In the genomic region with DNA sequence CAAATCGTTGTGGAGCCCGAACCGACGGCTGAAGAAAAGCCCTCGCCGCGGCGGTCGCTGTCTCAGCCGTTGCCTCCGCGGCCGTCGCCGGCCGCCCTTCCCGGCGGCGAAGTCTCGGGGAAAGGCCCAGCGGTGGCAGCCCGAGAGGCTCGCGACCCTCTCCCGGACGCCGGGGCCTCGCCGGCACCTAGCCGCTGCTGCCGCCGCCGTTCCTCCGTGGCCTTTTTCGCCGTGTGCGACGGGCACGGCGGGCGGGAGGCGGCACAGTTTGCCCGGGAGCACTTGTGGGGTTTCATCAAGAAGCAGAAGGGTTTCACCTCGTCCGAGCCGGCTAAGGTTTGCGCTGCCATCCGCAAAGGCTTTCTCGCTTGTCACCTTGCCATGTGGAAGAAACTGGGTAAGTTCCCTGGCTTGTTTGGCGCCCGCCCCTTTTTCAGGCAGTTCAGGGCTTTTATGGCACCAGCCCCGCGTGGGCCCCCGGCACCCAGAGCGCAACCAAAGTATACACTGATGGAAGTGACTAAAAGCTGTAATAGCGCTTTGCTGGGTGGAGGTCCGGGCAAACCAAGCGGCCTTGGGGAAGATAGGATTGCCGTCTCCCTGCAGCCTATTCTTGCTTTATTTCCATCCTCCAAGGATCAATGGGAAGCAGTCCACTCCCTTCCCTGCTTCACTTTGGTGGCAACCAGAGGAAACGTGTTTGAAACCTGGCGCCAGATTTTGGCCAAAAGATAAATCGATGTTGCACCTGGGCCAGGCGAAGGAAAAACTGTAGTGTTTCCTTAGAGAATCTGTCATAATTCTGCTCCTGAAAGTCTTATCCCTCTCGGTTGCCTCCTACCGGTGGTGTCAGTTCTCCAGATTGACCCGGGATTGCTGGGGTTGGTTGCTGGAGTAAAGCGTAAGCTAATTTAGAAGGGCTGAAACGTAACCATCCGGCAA, we compare ENCODE assay signal across 8 cellular contexts. TPM values are rescaled to one million over a fixed set of nuclear protein-coding genes. Genes with fewer than 3 reads are reported as not detected.
DNase-seq lines count a peak whose midpoint lies in the region; TF ChIP-seq lines count a peak whose summit lies in the region.

No MANE protein-coding gene starts in this region.

- H4K20me1 ChIP-seq in DOHH2 (ENCODE audit: control insufficient read depth, insufficient read depth, low read depth, low read length) (peaks cover 17% of the 10 kb centered on the region), osteoblast (ENCODE audit: insufficient read depth, low read length) (peaks cover 21% of the 10 kb centered on the region)

- peaks cover 57% of the 10 kb centered on the region for H3K79me2 ChIP-seq in DOHH2 (ENCODE audit: control insufficient read depth, low read length)
- peaks cover 52% of the 10 kb centered on the region for H3K79me2 ChIP-seq in osteoblast (ENCODE audit: insufficient read depth, low read length)

- H3K4me3 ChIP-seq in DOHH2 (ENCODE audit: low read length) (peak overlapping the region; percentile 85), H7 (ENCODE audit: insufficient read depth, low read depth, low read length) (peak overlapping the region; percentile 94), MG63 (peak overlapping the region; percentile 87), SK-N-MC (peak overlapping the region; percentile 91), osteoblast (ENCODE audit: insufficient read depth, low read length) (peak overlapping the region; percentile 96), thyroid gland (replicated peaks in 1 of 3) (peak overlapping the region; percentile 56 to 92 (median 89))

- H3K9ac ChIP-seq in SK-N-MC (ENCODE audit: insufficient read length), result peak overlapping the region; percentile 91

- H3K27me3 ChIP-seq in DOHH2 (ENCODE audit: control insufficient read depth, low read length) (no peaks in the 10 kb centered on the region), H7 (ENCODE audit: control insufficient read depth, insufficient read depth, low read length) (no peaks in the 10 kb centered on the region), MG63 (no peaks in the 10 kb centered on the region), osteoblast (ENCODE audit: insufficient read depth, low read length) (no peaks in the 10 kb centered on the region), thyroid gland (no peaks in the 10 kb centered on the region)

- H3K27me3 Mint-ChIP-seq in activated naive CD4-positive, alpha-beta T cell treated with anti-CD3 and anti-CD28 coated beads, Interleukin-2, amount 50 U/mL, for 24 hours, result no peaks in the 10 kb centered on the region

- WGBS in thyroid gland, 2 donors, result 0 to 2% methylated on average over 18 to 25 of the region's 69 CpGs

- H3K4me1 Mint-ChIP-seq in activated naive CD4-positive, alpha-beta T cell treated with anti-CD3 and anti-CD28 coated beads, Interleukin-2, amount 50 U/mL, for 24 hours, result peaks cover 33% of the 10 kb centered on the region

- H3K36me3 Mint-ChIP-seq in activated naive CD4-positive, alpha-beta T cell treated with anti-CD3 and anti-CD28 coated beads, Interleukin-2, amount 50 U/mL, for 24 hours, result no peaks in the 10 kb centered on the region

- H3F3A ChIP-seq in DOHH2 (ENCODE audit: control insufficient read depth, insufficient read depth), result peaks cover 7% of the 10 kb centered on the region

- H3K36me3 ChIP-seq in DOHH2 (ENCODE audit: control insufficient read depth, low read length), result peaks cover 4% of the 10 kb centered on the region; the same call in 1 of the 2 replicates
- H3K36me3 ChIP-seq in H7 (replicated peaks; ENCODE audit: control insufficient read depth, insufficient read depth, low read length), result no peaks in the 10 kb centered on the region
- H3K36me3 ChIP-seq in MG63, result no peaks in the 10 kb centered on the region
- no peaks in the 10 kb centered on the region for H3K36me3 ChIP-seq in SK-N-MC (ENCODE audit: insufficient read depth, low read length)
- no peaks in the 10 kb centered on the region for H3K36me3 ChIP-seq in osteoblast (ENCODE audit: insufficient read depth, low read length)
- H3K36me3 ChIP-seq in thyroid gland, result no peaks in the 10 kb centered on the region

- peaks cover 25% of the 10 kb centered on the region for H3K4me1 ChIP-seq in DOHH2 (ENCODE audit: control insufficient read depth, low read length)
- H3K4me1 ChIP-seq in osteoblast (ENCODE audit: insufficient read depth, low read length), result peaks cover 28% of the 10 kb centered on the region
- peaks cover 12 to 13% of the 10 kb centered on the region in 2 donors for H3K4me1 ChIP-seq in thyroid gland

- DNase-seq in H7, result peak; percentile 84
- DNase-seq in MG63, result peak; percentile 80
- peak; percentile 76 for DNase-seq in SK-N-MC (ENCODE audit: low read depth, low spot score)
- peak; percentile 84 for DNase-seq in glomerular visceral epithelial cell (ENCODE audit: extremely low spot score)
- DNase-seq in osteoblast (ENCODE audit: insufficient read length, low spot score, missing footprints), result peak; percentile 96
- peak; percentile 72 to 80 for DNase-seq in thyroid gland

- H3K4me2 ChIP-seq in DOHH2 (ENCODE audit: low read length), result peak overlapping the region; percentile 78
- H3K4me2 ChIP-seq in osteoblast (ENCODE audit: insufficient read depth, low read length), result peak overlapping the region; percentile 88

- H3K9me3 Mint-ChIP-seq in activated naive CD4-positive, alpha-beta T cell treated with anti-CD3 and anti-CD28 coated beads, Interleukin-2, amount 50 U/mL, for 24 hours, result no peaks in the 10 kb centered on the region

- H3K9me3 ChIP-seq in DOHH2 (ENCODE audit: control insufficient read depth, insufficient read depth, low read length), result no peaks in the 10 kb centered on the region
- H3K9me3 ChIP-seq in MG63, result no peaks in the 10 kb centered on the region
- H3K9me3 ChIP-seq in SK-N-MC (ENCODE audit: low read depth, low read length), result no peaks in the 10 kb centered on the region
- no peaks in the 10 kb centered on the region for H3K9me3 ChIP-seq in osteoblast (ENCODE audit: low read depth, low read length)
- H3K9me3 ChIP-seq in thyroid gland, result no peaks in the 10 kb centered on the region

- intact Hi-C loops in thyroid gland (cut with DNase I), result no loop called here

- TF ChIP-seq POLR2A in thyroid gland (IDR thresholded peaks at IDR 0.05), result peak in 1 of 2 donors; percentile 39

- peak overlapping the region; percentile 81 for H2AFZ ChIP-seq in osteoblast (ENCODE audit: low read length)

- peak overlapping the region; percentile 66 for H3K27ac Mint-ChIP-seq in activated naive CD4-positive, alpha-beta T cell treated with anti-CD3 and anti-CD28 coated beads, Interleukin-2, amount 50 U/mL, for 24 hours

- TF ChIP-seq CTCF in DOHH2 (IDR thresholded peaks at IDR 0.05; ENCODE audit: low read depth, low read length, poor library complexity, severe bottlenecking) (peak; percentile 79), osteoblast (IDR thresholded peaks at IDR 0.05; ENCODE audit: extremely low read depth, low read depth, low read length) (peak; percentile 88), thyroid gland (IDR thresholded peaks at IDR 0.05) (peak in 5 of 6 experiments; percentile 17 to 76 (median 62))

- no peaks in the 10 kb centered on the region for H3K9me2 ChIP-seq in DOHH2 (replicated peaks; ENCODE audit: control insufficient read depth, low read length)

- peak overlapping the region; percentile 75 for H3K27ac ChIP-seq in DOHH2 (ENCODE audit: low read depth, low read length)
- peak overlapping the region; percentile 90 for H3K27ac ChIP-seq in SK-N-MC
- peak overlapping the region; percentile 82 for H3K27ac ChIP-seq in osteoblast (ENCODE audit: low read depth, low read length)
- H3K27ac ChIP-seq in thyroid gland, result peak overlapping the region; percentile 92 to 99 (median 94)

- H3K4me3 Mint-ChIP-seq in activated naive CD4-positive, alpha-beta T cell treated with anti-CD3 and anti-CD28 coated beads, Interleukin-2, amount 50 U/mL, for 24 hours, result peak overlapping the region; percentile 98

RNA-seq across cellular contexts. Expression of a gene that starts 0.8 kb away (rescaled TPM):
- total RNA-seq in H7 (2014; rRNA removed; shearing (Covaris generic)), result 9.6 and 13.9 TPM in 2 replicates
- 12.4 and 26.6 TPM in 2 replicates for total RNA-seq in MG63 (2014; rRNA removed; shearing (Covaris generic); ENCODE audit: low replicate concordance)
- total RNA-seq in osteoblast (14.7 and 15.6 TPM in 2 replicates), thyroid gland (10 to 100 TPM; 11.3 to 19.5 (median 15.2) TPM)

Comparison
In these comparisons a context has a peak if more than half of its experiments do, and no peak if none do; other contexts are left out.
1. Peak in every context shown above with its lines: DNase-seq, H3K4me3 ChIP-seq and H3K27ac ChIP-seq.